ENCODE assay signal across 8 cellular contexts in genomic region chr11:44316388-44317240, GRCh38. TPM values are rescaled to one million over a fixed set of nuclear protein-coding genes. Genes with fewer than 3 reads are reported as not detected.
DNase-seq lines count a peak whose midpoint lies in the region; ATAC-seq and TF ChIP-seq lines count a peak whose summit lies in the region.

No MANE protein-coding gene starts in this region.

- H3K4me2 ChIP-seq in neural progenitor cell (peak overlapping the region; percentile 74), Karpas-422 (ENCODE audit: low read depth, low read length, poor library complexity, severe bottlenecking) (no peak overlapping the region)

- H3K79me2 ChIP-seq in neural progenitor cell (ENCODE audit: low read depth) (no peaks in the 10 kb centered on the region), Karpas-422 (ENCODE audit: low read length) (no peaks in the 10 kb centered on the region)

- H3K4me1 Mint-ChIP-seq in CD4-positive, CD25-positive, alpha-beta regulatory T cell: peaks cover 5 to 18% (median 9%) of the 10 kb centered on the region in 4 donors
- H3K4me1 Mint-ChIP-seq in neural progenitor cell: peaks cover 29% of the 10 kb centered on the region

- H4K20me1 ChIP-seq in neural progenitor cell (ENCODE audit: low read depth): peaks cover 90% of the 10 kb centered on the region
- H4K20me1 ChIP-seq in Karpas-422 (ENCODE audit: insufficient read depth, low read depth, low read length): no peaks in the 10 kb centered on the region

- no peak overlapping the region for H3K9ac ChIP-seq in neural progenitor cell
- H3K9ac ChIP-seq in Karpas-422 (ENCODE audit: low read length): no peak overlapping the region

- no peak for DNase-seq in CD4-positive, CD25-positive, alpha-beta regulatory T cell
- DNase-seq in NCI-H1092 treated with DMSO at 0.1 percent for 48 hours (lab: John Stamatoyannopoulos, UW): peak; percentile 83
- DNase-seq in neural progenitor cell (ENCODE audit: low spot score): peak; percentile 73
- DNase-seq in AG08396 (ENCODE audit: low spot score): no peak
- no peak for DNase-seq in Karpas-422
- DNase-seq in H4 (ENCODE audit: low spot score): no peak

- H3K4me3 Mint-ChIP-seq in CD4-positive, CD25-positive, alpha-beta regulatory T cell: peak overlapping the region in 2 of 4 donors; percentile 41 to 67
- H3K4me3 Mint-ChIP-seq in neural progenitor cell: peak overlapping the region; percentile 78

- ATAC-seq in CD4-positive, CD25-positive, alpha-beta regulatory T cell (ENCODE audit: low read depth in 2 of 2): no peak
- ATAC-seq in GM18909 (IDR thresholded peaks at IDR 0.05; ENCODE audit: poor library complexity, unreplicated experiment): no peak

- peaks cover 0 to 7% (median 0%) of the 10 kb centered on the region in 7 donors for H3K9me3 Mint-ChIP-seq in CD4-positive, CD25-positive, alpha-beta regulatory T cell
- H3K9me3 Mint-ChIP-seq in neural progenitor cell: no peaks in the 10 kb centered on the region

- no peaks in the 10 kb centered on the region for H3K36me3 ChIP-seq in CD4-positive, CD25-positive, alpha-beta regulatory T cell (ENCODE audit: control insufficient read depth, insufficient read depth, low read length)
- H3K36me3 ChIP-seq in ectodermal cell (ENCODE audit: control insufficient read depth, insufficient read depth, low read length): no peaks in the 10 kb centered on the region
- no peaks in the 10 kb centered on the region for H3K36me3 ChIP-seq in neural progenitor cell
- H3K36me3 ChIP-seq in Karpas-422 (ENCODE audit: insufficient read depth, low read length): no peaks in the 10 kb centered on the region

- H3K27ac Mint-ChIP-seq in CD4-positive, CD25-positive, alpha-beta regulatory T cell: peak overlapping the region in 1 of 3 donors; percentile 9
- H3K27ac Mint-ChIP-seq in neural progenitor cell: no peak overlapping the region

- H3K27me3 Mint-ChIP-seq in CD4-positive, CD25-positive, alpha-beta regulatory T cell: peaks cover 93% of the 10 kb centered on the region
- H3K27me3 Mint-ChIP-seq in neural progenitor cell (ENCODE audit: insufficient read depth, low read depth): peaks cover 93% of the 10 kb centered on the region

- TF ChIP-seq CTCF in neural progenitor cell (IDR thresholded peaks at IDR 0.05): peak; percentile 37

- H3K36me3 Mint-ChIP-seq in CD4-positive, CD25-positive, alpha-beta regulatory T cell: no peaks in the 10 kb centered on the region
- H3K36me3 Mint-ChIP-seq in neural progenitor cell: no peaks in the 10 kb centered on the region

- peaks cover 7% of the 10 kb centered on the region for H3K4me1 ChIP-seq in CD4-positive, CD25-positive, alpha-beta regulatory T cell (ENCODE audit: control insufficient read depth, insufficient read depth, low read length, poor library complexity, severe bottlenecking)
- peaks cover 28% of the 10 kb centered on the region for H3K4me1 ChIP-seq in ectodermal cell (ENCODE audit: control insufficient read depth, insufficient read depth, low read length)
- H3K4me1 ChIP-seq in neural progenitor cell: peaks cover 13% of the 10 kb centered on the region
- H3K4me1 ChIP-seq in Karpas-422 (ENCODE audit: low read length): no peaks in the 10 kb centered on the region

- peak overlapping the region; percentile 54 for H2AFZ ChIP-seq in neural progenitor cell (replicated peaks)
- H2AFZ ChIP-seq in Karpas-422 (ENCODE audit: low read length): no peak overlapping the region

- H3K27ac ChIP-seq in CD4-positive, CD25-positive, alpha-beta regulatory T cell (ENCODE audit: insufficient read depth, low read length, poor library complexity, severe bottlenecking): no peak overlapping the region
- no peak overlapping the region for H3K27ac ChIP-seq in ectodermal cell (ENCODE audit: insufficient read depth, low read depth, low read length, poor library complexity, severe bottlenecking)
- H3K27ac ChIP-seq in neural progenitor cell: no peak overlapping the region
- no peak overlapping the region for H3K27ac ChIP-seq in Karpas-422 (ENCODE audit: low read length)

- H3K27me3 ChIP-seq in CD4-positive, CD25-positive, alpha-beta regulatory T cell (ENCODE audit: control insufficient read depth, insufficient read depth, low read length): peaks cover 53% of the 10 kb centered on the region
- H3K27me3 ChIP-seq in ectodermal cell (ENCODE audit: control insufficient read depth, insufficient read depth, low read length, poor library complexity, severe bottlenecking) (peaks cover 100% of the 10 kb centered on the region), neural progenitor cell (peaks cover 100% of the 10 kb centered on the region), Karpas-422 (ENCODE audit: low read length) (no peaks in the 10 kb centered on the region)

- H3F3A ChIP-seq in neural progenitor cell (ENCODE audit: low read depth): peaks cover 5% of the 10 kb centered on the region

- no peaks in the 10 kb centered on the region for H3K9me3 ChIP-seq in CD4-positive, CD25-positive, alpha-beta regulatory T cell (ENCODE audit: control insufficient read depth in 2 of 2, low read length in 2 of 2)
- H3K9me3 ChIP-seq in ectodermal cell (ENCODE audit: control insufficient read depth, low read length) (no peaks in the 10 kb centered on the region), neural progenitor cell (ENCODE audit: low read depth) (no peaks in the 10 kb centered on the region), Karpas-422 (ENCODE audit: low read length) (no peaks in the 10 kb centered on the region)

- peak overlapping the region; percentile 19 for H3K4me3 ChIP-seq in CD4-positive, CD25-positive, alpha-beta regulatory T cell (ENCODE audit: low read depth, low read length)
- peak overlapping the region; percentile 27 for H3K4me3 ChIP-seq in ectodermal cell (ENCODE audit: insufficient read depth, low read depth, low read length)
- H3K4me3 ChIP-seq in neural progenitor cell: peak overlapping the region; percentile 41
- H3K4me3 ChIP-seq in Karpas-422 (ENCODE audit: low read length): no peak overlapping the region

- 1 to 2% methylated on average over 64 of the region's 64 CpGs for WGBS in ectodermal cell, 2 experiments

- H3K9me2 ChIP-seq in Karpas-422 (replicated peaks; ENCODE audit: insufficient read depth, low read length): no peaks in the 10 kb centered on the region

RNA-seq across cellular contexts. Expression of gene ALX4, which starts 6.7 kb away (rescaled TPM):
- not detected for total RNA-seq in CD4-positive, CD25-positive, alpha-beta regulatory T cell
- polyA plus RNA-seq in CD4-positive, CD25-positive, alpha-beta regulatory T cell: not detected
- 0.13 TPM for polyA plus RNA-seq in ectodermal cell (2013, experiment 1 of 4)
- 0.18 TPM for polyA plus RNA-seq in ectodermal cell (2013, experiment 2 of 4)
- 0.21 TPM for polyA plus RNA-seq in ectodermal cell (2013, experiment 3 of 4)
- polyA plus RNA-seq in ectodermal cell (2013, experiment 4 of 4): 0.24 TPM
- not detected in 2 replicates for total RNA-seq in neural progenitor cell (ENCODE audit: low replicate concordance)
- not detected in 2 replicates for total RNA-seq in Karpas-422 (2014; rRNA removed; shearing (Covaris generic); ENCODE audit: low replicate concordance)
- total RNA-seq in H4 (2014; rRNA removed; shearing (Covaris generic)): 2.5 and 2.9 TPM in 2 replicates

Comparison
In these comparisons a context has a peak if more than half of its experiments do, and no peak if none do; other contexts are left out.
1. DNase-seq: peak in NCI-H1092 treated with DMSO at 0.1 percent for 48 hours (single experiment) and neural progenitor cell (single experiment); none in CD4-positive, CD25-positive, alpha-beta regulatory T cell (0 of 3), AG08396 (single experiment), Karpas-422 (single experiment) and H4 (single experiment).